ENCODE assay signal across 24 cellular contexts in genomic region chrX:10140264-10140663, GRCh38. TPM values are rescaled to one million over a fixed set of nuclear protein-coding genes. Genes with fewer than 3 reads are reported as not detected.
DNase-seq lines count a peak whose midpoint lies in the region; ATAC-seq, FAIRE-seq and TF ChIP-seq lines count a peak whose summit lies in the region.
"Had no signal": no experiment of that assay in that cellular context is flagged by ENCODE, and none has a peak within 500 bp of the region (broad histone marks: within the 10 kb centered on the region; RNA-seq: fewer than 3 reads in every experiment).

No MANE protein-coding gene starts in this region.

- H3K27me3 ChIP-seq in CD8-positive, alpha-beta T cell (ENCODE audit: insufficient read depth, low read length): no peaks in the 10 kb centered on the region
- H3K27me3 ChIP-seq in H1 (replicated peaks in 1 of 4; ENCODE audit: control insufficient read depth in 3 of 4, extremely low read depth in 1 of 4, insufficient read depth in 3 of 4, low read length in 3 of 4): no peaks in the 10 kb centered on the region
- H3K27me3 ChIP-seq in sigmoid colon: peaks cover 0 to 2% (median 0%) of the 10 kb centered on the region in 3 donors
- H3K27me3 ChIP-seq: BE2C, BLaER1 had no signal

- POLR2A ChIA-PET in CD8-positive, alpha-beta T cell (lab: Charles Lee): no interaction called here
- POLR2A ChIA-PET in WTC11 (lab: Charles Lee) (no interaction called here), H1 (lab: Charles Lee; ENCODE audit: partially characterized antibody) (no interaction called here)

- H3K36me3 ChIP-seq in CD8-positive, alpha-beta T cell (ENCODE audit: insufficient read depth, low read length): no peaks in the 10 kb centered on the region
- H3K36me3 ChIP-seq in H1 (ENCODE audit: control insufficient read depth in 2 of 4, insufficient read depth in 4 of 4, low read length in 3 of 4) (peaks cover 0 to 18% (median 9%) of the 10 kb centered on the region in 4 experiments; a peak in 6 of 8 replicates), sigmoid colon (peaks cover 0 to 67% (median 8%) of the 10 kb centered on the region in 4 donors)
- H3K36me3 ChIP-seq: BE2C had no signal

- no peak overlapping the region for H3K4me3 Mint-ChIP-seq in CD8-positive, alpha-beta T cell
- no peak overlapping the region for H3K4me3 Mint-ChIP-seq in WTC11
- H3K4me3 Mint-ChIP-seq: CD14-positive monocyte; CD4-positive, alpha-beta memory T cell; CD4-positive, CD25-positive, alpha-beta regulatory T cell had no signal

- TF ChIP-seq RAD21 in H1 (IDR thresholded peaks at IDR 0.05 in 1 of 2, conservative IDR thresholded peaks at IDR 0.05 in 1 of 2; ENCODE audit: low read depth in 2 of 2, low read length in 2 of 2): no peak

- no peak overlapping the region for H3K56ac ChIP-seq in H1 (replicated peaks; ENCODE audit: insufficient read length, low read depth, low read length)

- WGBS in H1 (ENCODE audit: extremely low coverage in 1 of 2, insufficient coverage in 1 of 2, insufficient read length in 1 of 2, insufficient replicate concordance in 2 of 2, low coverage in 1 of 2, low lambda C conversion rate in 2 of 2, missing lambda C conversion rate in 1 of 2), 2 experiments: 97% methylated on average over 6 of the region's 7 CpGs; no CpG with 5 or more reads in 1 of the 2 experiments
- 96% methylated on average over 7 of the region's 7 CpGs for whole genome bisulfite sequencing in sigmoid colon, 2 donors

- CTCF ChIA-PET in CD8-positive, alpha-beta T cell (lab: Charles Lee): no interaction called here
- CTCF ChIA-PET in WTC11 (lab: Charles Lee): no interaction called here
- CTCF ChIA-PET in H1 (lab: Charles Lee; ENCODE audit: partially characterized antibody): no interaction called here

- no peaks in the 10 kb centered on the region for H3K79me2 ChIP-seq in H1 (ENCODE audit: control insufficient read depth in 1 of 2, insufficient read depth in 2 of 2, low read length in 2 of 2)

- H4K20me1 ChIP-seq in H1 (replicated peaks in 1 of 2; ENCODE audit: control insufficient read depth in 1 of 2, insufficient read depth in 2 of 2, low read length in 2 of 2): no peaks in the 10 kb centered on the region
- H4K20me1 ChIP-seq: BLaER1 had no signal

- no peak overlapping the region for H3K23ac ChIP-seq in H1 (ENCODE audit: insufficient read length)

- TF ChIP-seq CTCF in CD8-positive, alpha-beta T cell (IDR thresholded peaks at IDR 0.05): no peak
- TF ChIP-seq CTCF in WTC11 (IDR thresholded peaks at IDR 0.05): no peak
- no peak for TF ChIP-seq CTCF in H1 (IDR thresholded peaks at IDR 0.05; ENCODE audit: control extremely low read depth in 1 of 3, insufficient read depth in 1 of 3, low read depth in 1 of 3, low read length in 3 of 3)
- TF ChIP-seq CTCF in sigmoid colon (IDR thresholded peaks at IDR 0.05): no peak

- no peak for TF ChIP-seq POLR2A in H1 (IDR thresholded peaks at IDR 0.05; ENCODE audit: control extremely low read depth in 1 of 2, low read depth in 2 of 2, low read length in 2 of 2)
- no peak for TF ChIP-seq POLR2A in sigmoid colon (IDR thresholded peaks at IDR 0.05)

- no peak overlapping the region for H2AFZ ChIP-seq in H1 (ENCODE audit: low read length)

- no peak overlapping the region for H3K27ac ChIP-seq in CD8-positive, alpha-beta T cell (ENCODE audit: low read depth, low read length)
- H3K27ac ChIP-seq in H1 (ENCODE audit: low read depth, low read length) (no peak overlapping the region), sigmoid colon (no peak overlapping the region)
- H3K27ac ChIP-seq: BLaER1 had no signal

- H3K27ac Mint-ChIP-seq in CD8-positive, alpha-beta T cell: peak overlapping the region; percentile 52
- H3K27ac Mint-ChIP-seq in WTC11: no peak overlapping the region
- H3K27ac Mint-ChIP-seq: CD4-positive, CD25-positive, alpha-beta regulatory T cell had no signal

- no peak overlapping the region for H2BK120ac ChIP-seq in H1 (replicated peaks; ENCODE audit: low read depth, low read length)

- H3K9me3 Mint-ChIP-seq in CD8-positive, alpha-beta T cell: no peaks in the 10 kb centered on the region
- H3K9me3 Mint-ChIP-seq in WTC11: no peaks in the 10 kb centered on the region
- H3K9me3 Mint-ChIP-seq: CD4-positive, alpha-beta memory T cell; CD4-positive, CD25-positive, alpha-beta regulatory T cell had no signal

- ATAC-seq in CD8-positive, alpha-beta T cell: no peak
- ATAC-seq in WTC11: no peak
- ATAC-seq in HG03025 (IDR thresholded peaks at IDR 0.05; ENCODE audit: low FRiP score, unreplicated experiment): no peak

- peaks cover 61% of the 10 kb centered on the region for H3K36me3 Mint-ChIP-seq in CD8-positive, alpha-beta T cell
- peaks cover 36% of the 10 kb centered on the region for H3K36me3 Mint-ChIP-seq in WTC11

- no peak overlapping the region for H4K91ac ChIP-seq in H1 (replicated peaks; ENCODE audit: insufficient read length, low read length)

- H3K79me1 ChIP-seq in H1 (ENCODE audit: low read depth, low read length): no peaks in the 10 kb centered on the region

- H3K4ac ChIP-seq in H1 (replicated peaks; ENCODE audit: insufficient read length, low read depth, low read length): no peak overlapping the region

- H3K4me1 Mint-ChIP-seq in CD8-positive, alpha-beta T cell (ENCODE audit: low read depth): no peaks in the 10 kb centered on the region
- H3K4me1 Mint-ChIP-seq in WTC11: no peaks in the 10 kb centered on the region
- H3K4me1 Mint-ChIP-seq: CD4-positive, alpha-beta memory T cell; CD4-positive, CD25-positive, alpha-beta regulatory T cell had no signal

- no peak overlapping the region for H4K8ac ChIP-seq in H1 (ENCODE audit: extremely low read depth, insufficient read depth, low read length)

- no peak overlapping the region for H2BK20ac ChIP-seq in H1 (ENCODE audit: low read length)

- no peaks in the 10 kb centered on the region for H3K9me3 ChIP-seq in CD8-positive, alpha-beta T cell (ENCODE audit: low read length)
- no peaks in the 10 kb centered on the region for H3K9me3 ChIP-seq in H1 (ENCODE audit: insufficient read depth in 2 of 2, low read depth in 1 of 2, low read length in 1 of 2)
- no peaks in the 10 kb centered on the region for H3K9me3 ChIP-seq in sigmoid colon
- H3K9me3 ChIP-seq: BE2C, Caco-2 had no signal

- no peak for TF ChIP-seq EP300 in H1 (IDR thresholded peaks at IDR 0.05; ENCODE audit: borderline replicate concordance in 1 of 2, low read depth in 2 of 2, low read length in 2 of 2)
- TF ChIP-seq EP300 in sigmoid colon (IDR thresholded peaks at IDR 0.05): no peak

- no peak for DNase-seq in CD8-positive, alpha-beta T cell
- DNase-seq in WTC11 (ENCODE audit: low spot score) (no peak), H1 (ENCODE audit: low read depth in 1 of 2, low spot score in 2 of 2) (no peak), sigmoid colon (peak; percentile 54), NCI-H1417 treated with DMSO at 0.1 percent for 48 hours (lab: John Stamatoyannopoulos, UW) (no peak)
- DNase-seq in activated CD8-positive, alpha-beta memory T cell treated with anti-CD3 and anti-CD28 coated beads, Interleukin-2, amount 50 U/mL, for 4 hours: no peak
- DNase-seq: 8988T; ACHN; BE2C; C1 segment of cervical spinal cord; Caco-2; Calu3; CD4-positive, alpha-beta memory T cell; CD4-positive, CD25-positive, alpha-beta regulatory T cell; DMS79 treated with DMSO at 0.1 percent for 48 hours; GF-D8 had no signal

- H2BK15ac ChIP-seq in H1 (ENCODE audit: low read length): no peak overlapping the region

- no peak overlapping the region for H3K14ac ChIP-seq in H1 (ENCODE audit: insufficient read length)

- no peak overlapping the region for H4K5ac ChIP-seq in H1 (ENCODE audit: insufficient read length, low read depth, low read length)

- H3K4me1 ChIP-seq in CD8-positive, alpha-beta T cell (ENCODE audit: insufficient read depth, low read length): no peaks in the 10 kb centered on the region
- H3K4me1 ChIP-seq in H1 (replicated peaks in 1 of 4; ENCODE audit: control insufficient read depth in 3 of 4, insufficient read depth in 4 of 4, low read length in 3 of 4) (no peaks in the 10 kb centered on the region), sigmoid colon (no peaks in the 10 kb centered on the region)
- H3K4me1 ChIP-seq: BE2C had no signal

- H3K23me2 ChIP-seq in H1 (ENCODE audit: low read depth, low read length): no peaks in the 10 kb centered on the region

- no peak overlapping the region for H2AK5ac ChIP-seq in H1 (ENCODE audit: low read depth, low read length)

- no peak overlapping the region for H3K4me2 ChIP-seq in H1 (ENCODE audit: insufficient read depth in 1 of 2, low read depth in 2 of 2, low read length in 2 of 2)
- H3K4me2 ChIP-seq: BLaER1 had no signal

- peak; percentile 13 for FAIRE-seq in H1 (lab: Jason Lieb, UNC)
- FAIRE-seq: A204.1, D721Med, G401.6, GM12891, GM19239 had no signal

- H3K4me3 ChIP-seq in CD8-positive, alpha-beta T cell (ENCODE audit: low read depth, low read length): no peak overlapping the region
- H3K4me3 ChIP-seq in H1 (ENCODE audit: extremely low read depth in 1 of 4, insufficient read depth in 2 of 4, low read depth in 3 of 4, low read length in 4 of 4) (no peak overlapping the region), sigmoid colon (no peak overlapping the region)
- H3K4me3 ChIP-seq: BLaER1 had no signal

- no peak overlapping the region for H3K9ac ChIP-seq in H1 (replicated peaks in 1 of 4; ENCODE audit: extremely low read depth in 1 of 4, low read depth in 3 of 4, low read length in 3 of 4)
- H3K9ac ChIP-seq: BLaER1 had no signal

- no peaks in the 10 kb centered on the region for H3K27me3 Mint-ChIP-seq in CD8-positive, alpha-beta T cell (ENCODE audit: low read depth)
- H3K27me3 Mint-ChIP-seq in WTC11 (ENCODE audit: low read depth): no peaks in the 10 kb centered on the region
- H3K27me3 Mint-ChIP-seq: CD4-positive, alpha-beta memory T cell; CD4-positive, CD25-positive, alpha-beta regulatory T cell had no signal

- intact Hi-C loops in CD8-positive, alpha-beta T cell (cut with DNase I, micrococcal nuclease): no loop called here
- intact Hi-C loops in sigmoid colon (cut with DNase I): no loop called here

- no peak overlapping the region for H2BK12ac ChIP-seq in H1 (ENCODE audit: low read depth, low read length)

- no peak overlapping the region for H2BK5ac ChIP-seq in H1 (ENCODE audit: low read depth, low read length)

- no peak overlapping the region for H3K18ac ChIP-seq in H1 (ENCODE audit: extremely low read depth, low read length)

TF ChIP-seq in H1, 55 proteins besides CTCF, POLR2A, EP300 and RAD21 (continues in another document):
- no peak for TF ChIP-seq EZH2 (IDR thresholded peaks at IDR 0.05; ENCODE audit: low read depth, low read length, severe bottlenecking)

RNA-seq across cellular contexts. Expression of gene CLCN4, which starts 16.5 kb away (rescaled TPM):
- total RNA-seq in CD8-positive, alpha-beta T cell: under 1 TPM in 1 of 2 experiments, not detected in 1; 0.08 TPM
- total RNA-seq in WTC11 (2021) (8.1 to 8.9 TPM (median 8.7 TPM) in 3 replicates), sigmoid colon (1 to 10 TPM in 1 of 4 donors, under 1 TPM in 3; 0.66 to 1.1 (median 0.83) TPM)
- 7.5 and 11.2 TPM in 2 replicates for total RNA-seq in H1 (2021; fragmentation: NEBNext Ultra II Directional; extraction: Animal tissue kit (Norgen Biotek cat#: 25700))
- polyA plus RNA-seq in H1 (2011; rRNA removed) (3.3 and 3.6 TPM in 2 replicates), sigmoid colon (under 1 TPM; under 0.01 to 0.96 (median 0.69) TPM)
- polyA plus RNA-seq in H1 (2011; cell fraction: cytosol; rRNA removed): 3.0 TPM
- 5.1 TPM for polyA plus RNA-seq in H1 (2011; cell fraction: nucleus; rRNA removed)
- 3.2 to 4.4 TPM (median 3.9 TPM) in 4 replicates for polyA plus RNA-seq in H1 (2012, experiment 1 of 2)
- 1.3 TPM for polyA plus RNA-seq in H1 (2012, experiment 2 of 2)
- polyA plus RNA-seq in H1 (2013, experiment 1 of 2): 4.3 TPM
- 5.0 TPM for polyA plus RNA-seq in H1 (2013, experiment 2 of 2)
- 10.2 and 15.0 TPM in 2 replicates for polyA minus RNA-seq in H1 (2011; rRNA and poly(A)+ RNA removed)
- 5.1 TPM for polyA minus RNA-seq in H1 (2011; cell fraction: cytosol; rRNA and poly(A)+ RNA removed)
- 4.3 TPM for polyA minus RNA-seq in H1 (2011; cell fraction: nucleus; rRNA and poly(A)+ RNA removed)
- polyA plus RNA-seq: CD4-positive, alpha-beta memory T cell; CD4-positive, CD25-positive, alpha-beta regulatory T cell had no signal
